1 cellular context compared by ENCODE assay signal in the genomic region with DNA sequence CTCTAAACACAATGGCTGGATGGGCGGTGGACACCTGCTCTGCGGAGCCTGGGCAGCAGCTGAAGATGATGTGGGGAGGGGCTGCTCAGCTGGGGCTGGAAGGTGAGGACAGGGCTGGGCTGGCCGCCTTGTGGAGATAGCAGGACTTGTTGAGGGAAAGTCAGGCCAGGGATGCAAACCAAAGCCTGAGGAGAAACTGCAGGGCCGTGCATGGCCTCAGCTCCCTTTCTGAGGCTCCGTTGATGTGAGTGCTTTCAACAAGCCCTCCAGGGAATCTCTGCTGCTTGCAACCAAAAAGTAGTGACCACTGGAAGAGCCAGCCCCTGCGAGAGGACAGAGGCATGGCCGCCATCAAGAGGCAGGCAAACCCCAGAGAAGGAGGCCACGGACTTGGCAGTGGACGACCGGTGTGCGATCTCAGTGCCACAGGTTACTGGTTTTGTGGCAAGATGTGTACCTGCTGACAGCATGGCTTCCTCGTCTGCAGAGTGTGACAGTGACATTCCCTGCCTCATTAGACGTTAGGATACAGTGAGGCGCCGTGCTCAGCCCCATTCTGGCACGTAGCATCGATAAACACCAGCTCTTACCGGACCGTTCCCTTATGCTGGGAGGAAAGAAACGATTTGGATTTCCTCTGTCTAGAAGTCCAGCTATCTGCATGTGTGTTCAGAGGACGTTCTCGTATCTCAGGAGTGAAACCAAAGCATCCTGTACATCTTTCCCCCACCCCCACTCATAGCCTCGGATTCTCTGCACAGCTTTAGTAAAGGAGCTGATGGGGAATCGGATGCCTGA.
TF ChIP-seq lines count a peak whose summit lies in the region.

No MANE protein-coding gene starts in this region.

TF ChIP-seq in HepG2, 621 proteins besides CTCF, POLR2A, EP300 and RAD21 (continued from another document and continues in another):
- TF ChIP-seq ZNF646 (CRISPR knock-in tag; IDR thresholded peaks at IDR 0.05) (0 out of 2 replicates have a peak, but pooled peaks have one; percentile 46), PCBP1 (IDR thresholded peaks at IDR 0.05; ENCODE audit: borderline replicate concordance, low read depth, low read length) (no peak), SALL2 (CRISPR knock-in tag; IDR thresholded peaks at IDR 0.05) (peak; percentile 66; the same call in 1 of the 2 replicates), ZNF878 (CRISPR knock-in tag; IDR thresholded peaks at IDR 0.05) (no peak), ZNF773 (CRISPR knock-in tag; IDR thresholded peaks at IDR 0.05; ENCODE audit: borderline replicate concordance) (no peak), ZHX2 (IDR thresholded peaks at IDR 0.05; ENCODE audit: low read depth) (no peak), ZHX2 (CRISPR knock-in tag; IDR thresholded peaks at IDR 0.05; ENCODE audit: borderline replicate concordance) (no peak), ZNF12 (CRISPR knock-in tag; IDR thresholded peaks at IDR 0.05) (0 out of 2 replicates have a peak, but pooled peaks have one; percentile 2), KDM4B (CRISPR knock-in tag; IDR thresholded peaks at IDR 0.05) (0 out of 2 replicates have a peak, but pooled peaks have one; percentile 16), AHR (CRISPR knock-in tag; IDR thresholded peaks at IDR 0.05) (no peak), TBX3 (IDR thresholded peaks at IDR 0.05; ENCODE audit: borderline replicate concordance) (no peak), SUZ12 (IDR thresholded peaks at IDR 0.05; ENCODE audit: low read depth, low read length) (no peak), ZSCAN25 (CRISPR knock-in tag; IDR thresholded peaks at IDR 0.05) (peak; percentile 52; the same call in 1 of the 2 replicates), ZNF501 (CRISPR knock-in tag; IDR thresholded peaks at IDR 0.05) (no peak), ZSCAN5A (CRISPR knock-in tag; IDR thresholded peaks at IDR 0.05; ENCODE audit: borderline replicate concordance) (no peak), ZNF335 (CRISPR knock-in tag; IDR thresholded peaks at IDR 0.05) (0 out of 2 replicates have a peak, but pooled peaks have one; percentile 33), SRSF1 (optimal IDR thresholded peaks at IDR 0.05; ENCODE audit: low read depth, low read length) (peak; percentile 35), IRX3 (CRISPR knock-in tag; IDR thresholded peaks at IDR 0.05; ENCODE audit: borderline replicate concordance, low read depth) (no peak), ZNF292 (CRISPR knock-in tag; IDR thresholded peaks at IDR 0.05; ENCODE audit: borderline replicate concordance, low read depth) (peak; percentile 55), RBM39 (IDR thresholded peaks at IDR 0.05; ENCODE audit: low read depth, low read length, poor library complexity, severe bottlenecking) (no peak), ZNF550 (CRISPR knock-in tag; IDR thresholded peaks at IDR 0.05; ENCODE audit: borderline replicate concordance) (peak; percentile 73), ZNF598 (CRISPR knock-in tag; IDR thresholded peaks at IDR 0.05; ENCODE audit: borderline replicate concordance) (no peak), ZNF776 (CRISPR knock-in tag; IDR thresholded peaks at IDR 0.05) (no peak), KLF12 (CRISPR knock-in tag; IDR thresholded peaks at IDR 0.05; ENCODE audit: borderline replicate concordance) (peak; percentile 39; the same call in 1 of the 2 replicates), STAG1 (CRISPR knock-in tag; IDR thresholded peaks at IDR 0.05) (peak; percentile 51), ZNF687 (CRISPR knock-in tag; IDR thresholded peaks at IDR 0.05) (peak; percentile 6)
- TF ChIP-seq, protein P1, sequence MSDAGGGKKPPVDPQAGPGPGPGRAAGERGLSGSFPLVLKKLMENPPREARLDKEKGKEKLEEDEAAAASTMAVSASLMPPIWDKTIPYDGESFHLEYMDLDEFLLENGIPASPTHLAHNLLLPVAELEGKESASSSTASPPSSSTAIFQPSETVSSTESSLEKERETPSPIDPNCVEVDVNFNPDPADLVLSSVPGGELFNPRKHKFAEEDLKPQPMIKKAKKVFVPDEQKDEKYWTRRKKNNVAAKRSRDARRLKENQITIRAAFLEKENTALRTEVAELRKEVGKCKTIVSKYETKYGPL (CRISPR knock-in tag; IDR thresholded peaks at IDR 0.05) = no peak
- TF ChIP-seq, protein P2, sequence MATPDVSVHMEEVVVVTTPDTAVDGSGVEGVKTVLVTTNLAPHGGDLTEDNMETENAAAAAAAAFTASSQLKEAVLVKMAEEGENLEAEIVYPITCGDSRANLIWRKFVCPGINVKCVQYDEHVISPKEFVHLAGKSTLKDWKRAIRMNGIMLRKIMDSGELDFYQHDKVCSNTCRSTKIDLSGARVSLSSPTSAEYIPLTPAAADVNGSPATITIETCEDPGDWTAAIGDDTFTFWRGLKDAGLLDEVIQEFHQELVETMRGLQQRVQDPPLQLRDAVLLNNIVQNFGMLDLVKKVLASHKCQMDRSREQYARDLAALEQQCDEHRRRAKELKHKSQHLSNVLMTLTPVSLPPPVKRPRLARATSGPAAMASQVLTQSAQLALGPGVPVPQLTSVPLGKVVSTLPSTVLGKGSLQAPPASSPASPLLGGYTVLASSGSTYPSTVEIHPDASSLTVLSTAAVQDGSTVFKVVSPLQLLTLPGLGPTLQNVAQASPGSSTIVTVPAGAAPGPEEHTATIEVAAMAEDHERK (CRISPR knock-in tag; IDR thresholded peaks at IDR 0.05; ENCODE audit: low read depth) = no peak
- TF ChIP-seq, protein P3, sequence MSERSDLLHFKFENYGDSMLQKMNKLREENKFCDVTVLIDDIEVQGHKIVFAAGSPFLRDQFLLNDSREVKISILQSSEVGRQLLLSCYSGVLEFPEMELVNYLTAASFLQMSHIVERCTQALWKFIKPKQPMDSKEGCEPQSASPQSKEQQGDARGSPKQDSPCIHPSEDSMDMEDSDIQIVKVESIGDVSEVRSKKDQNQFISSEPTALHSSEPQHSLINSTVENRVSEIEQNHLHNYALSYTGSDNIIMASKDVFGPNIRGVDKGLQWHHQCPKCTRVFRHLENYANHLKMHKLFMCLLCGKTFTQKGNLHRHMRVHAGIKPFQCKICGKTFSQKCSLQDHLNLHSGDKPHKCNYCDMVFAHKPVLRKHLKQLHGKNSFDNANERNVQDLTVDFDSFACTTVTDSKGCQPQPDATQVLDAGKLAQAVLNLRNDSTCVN (CRISPR knock-in tag; IDR thresholded peaks at IDR 0.05; ENCODE audit: borderline replicate concordance) = peak; percentile 23; the same call in 1 of the 2 replicates
